25 cellular contexts compared by ENCODE assay signal in genomic region chr1:158060001-158060400, GRCh38.
A peak's percentile ranks its signal among the peaks of the same experiment; 100 is the strongest.
DNase-seq lines count a peak whose midpoint lies in the region; ATAC-seq and TF ChIP-seq lines count a peak whose summit lies in the region.
"Had no signal": no experiment of that assay in that cellular context is flagged by ENCODE, and none has a peak within 500 bp of the region (broad histone marks: within the 10 kb centered on the region; RNA-seq: fewer than 3 reads in every experiment).

No MANE protein-coding gene starts in this region.

- WGBS in endodermal cell (ENCODE audit: insufficient coverage in 1 of 2, insufficient read length in 1 of 2), 2 experiments, result 26 to 38% methylated on average over 4 of the region's 4 CpGs

- DNase-seq in DMS 273 (lab: John Stamatoyannopoulos, UW; ENCODE audit: unreplicated experiment), result peak; percentile 81
- DNase-seq in NCI-H69 (lab: John Stamatoyannopoulos, UW), result peak; percentile 32
- DNase-seq in endodermal cell, result peak; percentile 91
- DNase-seq in mesothelial cell of epicardium (ENCODE audit: low spot score in 2 of 2, unreplicated experiment in 2 of 2), result no peak
- no peak for DNase-seq in left cardiac atrium
- no peak for DNase-seq in head of caudate nucleus
- no peak for DNase-seq in GF-D8 (lab: John Stamatoyannopoulos, UW)
- DNase-seq: ACHN; activated CD4-positive, alpha-beta T cell treated with anti-CD3 and anti-CD28 coated beads for 1 hour; GM23248; mammary epithelial cell; MV-4-11; naive thymus-derived CD8-positive, alpha-beta T cell; NCI-H2081; NCI-H446 treated with DMSO at 0.1 percent for 48 hours; RPMI8226; T-helper 9 cell had no signal

- ATAC-seq in left cardiac atrium (no peak), GM18870 (IDR thresholded peaks at IDR 0.05; ENCODE audit: unreplicated experiment) (no peak)
- ATAC-seq: activated naive CD4-positive, alpha-beta T cell treated with anti-CD3 and anti-CD28 coated beads, Interleukin-2, amount 50 U/mL, for 72 hours; naive thymus-derived CD8-positive, alpha-beta T cell; SK-N-SH treated with all-trans-retinoic acid at 6 μM for 48 hours; stimulated activated memory B cell treated with anti-CD40 and anti-IgM and Interleukin-4, amounts not matched to agents 10 μg/mL and 1 μg/mL and 100 μg/mL, for 72 hours had no signal

- no peaks in the 10 kb centered on the region for H3K36me3 Mint-ChIP-seq in endodermal cell (ENCODE audit: low read depth)
- H3K36me3 Mint-ChIP-seq in mesothelial cell of epicardium, result peaks cover 7% of the 10 kb centered on the region
- H3K36me3 Mint-ChIP-seq: activated naive CD4-positive, alpha-beta T cell treated with anti-CD3 and anti-CD28 coated beads, Interleukin-2, amount 50 U/mL, for 72 hours; naive thymus-derived CD8-positive, alpha-beta T cell; stimulated activated memory B cell treated with anti-CD40 and anti-IgM and Interleukin-4, amounts not matched to agents 10 μg/mL and 1 μg/mL and 100 μg/mL, for 72 hours had no signal

- H3K27ac ChIP-seq in endodermal cell (ENCODE audit: low read depth, low read length), result no peak overlapping the region
- H3K27ac ChIP-seq: C4-2B, GM23248, KMS-11, thoracic aorta had no signal

- H3K27ac Mint-ChIP-seq in endodermal cell (peak overlapping the region; percentile 57), mesothelial cell of epicardium (peak overlapping the region; percentile 66)
- H3K27ac Mint-ChIP-seq: activated T-helper 1 cell treated with anti-CD3 and anti-CD28 coated beads, Interleukin-12 subunit alpha, Interleukin-12 subunit beta, Interleukin-2, Interleukin-4 antibody, amounts not matched to agents 30 ng/mL and 10 ng/mL and 1 ng/mL, durations not matched to agents 14 hours and 24 hours and 36 hours; naive thymus-derived CD8-positive, alpha-beta T cell; stimulated activated memory B cell treated with anti-CD40 and anti-IgM and Interleukin-4, amounts not matched to agents 10 μg/mL and 1 μg/mL and 100 μg/mL, for 72 hours had no signal

- peaks cover 23% of the 10 kb centered on the region for H3K4me1 Mint-ChIP-seq in endodermal cell
- peaks cover 41% of the 10 kb centered on the region for H3K4me1 Mint-ChIP-seq in mesothelial cell of epicardium
- H3K4me1 Mint-ChIP-seq: naive thymus-derived CD8-positive, alpha-beta T cell had no signal

- H3K27me3 Mint-ChIP-seq in endodermal cell (ENCODE audit: insufficient read depth), result no peaks in the 10 kb centered on the region
- H3K27me3 Mint-ChIP-seq in mesothelial cell of epicardium (ENCODE audit: low read depth), result no peaks in the 10 kb centered on the region

- H3K27me3 ChIP-seq in endodermal cell (ENCODE audit: control insufficient read depth, insufficient read depth, low read length, poor library complexity, severe bottlenecking), result no peaks in the 10 kb centered on the region

- H3K9me3 Mint-ChIP-seq in endodermal cell, result no peaks in the 10 kb centered on the region
- H3K9me3 Mint-ChIP-seq in mesothelial cell of epicardium, result no peaks in the 10 kb centered on the region
- H3K9me3 Mint-ChIP-seq: activated naive CD4-positive, alpha-beta T cell treated with anti-CD3 and anti-CD28 coated beads, Interleukin-2, amount 50 U/mL, for 72 hours; activated T-helper 1 cell treated with anti-CD3 and anti-CD28 coated beads, Interleukin-12 subunit alpha, Interleukin-12 subunit beta, Interleukin-2, Interleukin-4 antibody, amounts not matched to agents 30 ng/mL and 10 ng/mL and 1 ng/mL, durations not matched to agents 14 hours and 24 hours and 36 hours; naive thymus-derived CD8-positive, alpha-beta T cell; stimulated activated memory B cell treated with anti-CD40 and anti-IgM and Interleukin-4, amounts not matched to agents 10 μg/mL and 1 μg/mL and 100 μg/mL, for 72 hours had no signal

- H3K4me1 ChIP-seq in endodermal cell (ENCODE audit: control insufficient read depth, insufficient read depth, low read length), result peaks cover 6% of the 10 kb centered on the region

- intact Hi-C loops in left cardiac atrium (cut with DNase I) (no loop called here), head of caudate nucleus (cut with DNase I) (no loop called here)

- H3K4me3 ChIP-seq in endodermal cell (ENCODE audit: low read length), result no peak overlapping the region
- H3K4me3 ChIP-seq: GM23248, thoracic aorta had no signal

- no peaks in the 10 kb centered on the region for H3K36me3 ChIP-seq in endodermal cell (ENCODE audit: control insufficient read depth, insufficient read depth, low read length)
- H3K36me3 ChIP-seq: thoracic aorta had no signal

- H3K9me3 ChIP-seq in endodermal cell (ENCODE audit: control insufficient read depth, low read length), result no peaks in the 10 kb centered on the region
- H3K9me3 ChIP-seq: thoracic aorta had no signal

- H3K9ac ChIP-seq in endodermal cell (ENCODE audit: extremely low read depth, low read length, poor library complexity, severe bottlenecking), result no peak overlapping the region
- H3K9ac ChIP-seq: GM23248, KMS-11 had no signal

- peak; percentile 11 for TF ChIP-seq CTCF in endodermal cell (conservative IDR thresholded peaks at IDR 0.05)
- TF ChIP-seq CTCF in mesothelial cell of epicardium (IDR thresholded peaks at IDR 0.05; ENCODE audit: unreplicated experiment), result no peak

- H3K4me3 Mint-ChIP-seq in endodermal cell (no peak overlapping the region), mesothelial cell of epicardium (no peak overlapping the region)
- H3K4me3 Mint-ChIP-seq: activated T-helper 1 cell treated with anti-CD3 and anti-CD28 coated beads, Interleukin-12 subunit alpha, Interleukin-12 subunit beta, Interleukin-2, Interleukin-4 antibody, amounts not matched to agents 30 ng/mL and 10 ng/mL and 1 ng/mL, durations not matched to agents 14 hours and 24 hours and 36 hours; naive thymus-derived CD8-positive, alpha-beta T cell; stimulated activated memory B cell treated with anti-CD40 and anti-IgM and Interleukin-4, amounts not matched to agents 10 μg/mL and 1 μg/mL and 100 μg/mL, for 72 hours had no signal

Comparison
In these comparisons a context has a peak if more than half of its experiments do, and no peak if none do; other contexts are left out.
1. DNase-seq: peak in DMS 273 (single experiment), NCI-H69 (single experiment) and endodermal cell (single experiment); none in mesothelial cell of epicardium (0 of 2), left cardiac atrium (single experiment), head of caudate nucleus (0 of 42) and GF-D8 (single experiment).